11 cellular contexts compared by ENCODE assay signal in the genomic region with DNA sequence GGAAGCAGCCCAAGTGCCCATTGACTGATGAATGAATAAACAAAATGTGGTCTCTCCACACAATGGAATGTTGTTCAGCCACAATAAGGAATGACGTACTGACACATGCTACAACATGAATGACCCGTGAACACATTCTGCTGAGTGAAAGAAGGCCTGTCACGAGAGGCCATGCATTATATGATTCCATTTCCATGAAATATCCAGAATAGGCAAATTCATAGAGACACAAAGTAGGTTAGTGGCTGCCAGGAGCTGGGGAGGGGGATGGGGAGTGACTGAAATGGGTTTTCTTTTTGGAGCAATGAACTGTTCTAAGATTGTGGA. TPM values are rescaled to one million over a fixed set of nuclear protein-coding genes. Genes with fewer than 3 reads are reported as not detected.
DNase-seq lines count a peak whose midpoint lies in the region; ATAC-seq and TF ChIP-seq lines count a peak whose summit lies in the region.
"Had no signal": no experiment of that assay in that cellular context is flagged by ENCODE, and none has a peak within 500 bp of the region (broad histone marks: within the 10 kb centered on the region; RNA-seq: fewer than 3 reads in every experiment).

No MANE protein-coding gene starts in this region.

- H3K4me1 ChIP-seq in foreskin keratinocyte, result peaks cover 27% of the 10 kb centered on the region

- H3K27me3 ChIP-seq in foreskin keratinocyte, result no peaks in the 10 kb centered on the region

- H3K4me1 Mint-ChIP-seq in activated CD4-positive, alpha-beta memory T cell treated with anti-CD3 and anti-CD28 coated beads, Interleukin-2, amount 10 ng/mL, durations not matched to agents 7 days and 5 days, result peaks cover 9% of the 10 kb centered on the region

- H3K36me3 Mint-ChIP-seq in activated CD4-positive, alpha-beta memory T cell treated with anti-CD3 and anti-CD28 coated beads, Interleukin-2, amount 10 ng/mL, durations not matched to agents 7 days and 5 days (ENCODE audit: low read depth), result peaks cover 33% of the 10 kb centered on the region

- peak; percentile 89 for ATAC-seq in foreskin keratinocyte

- DNase-seq in ELR (ENCODE audit: low read depth) (peak; percentile 22), SK-MEL-5 (ENCODE audit: low read depth, low spot score) (peak; percentile 72), foreskin keratinocyte (peak; percentile 98 to 99), NCI-H345 (lab: John Stamatoyannopoulos, UW) (no peak)
- no peak for DNase-seq in central memory CD4-positive, alpha-beta T cell
- no peak for DNase-seq in stimulated activated CD4-positive, alpha-beta T cell treated with anti-CD3 and anti-CD28 coated beads, Interleukin-2, amount 100 ng/mL, for 48 hours
- DNase-seq in activated CD4-positive, alpha-beta memory T cell treated with anti-CD3 and anti-CD28 coated beads, Interleukin-2, amount 10 ng/mL, durations not matched to agents 7 days and 5 days, result no peak
- DNase-seq: activated CD4-positive, alpha-beta T cell treated with anti-CD3 and anti-CD28 coated beads, Interleukin-2, amount 50 U/mL, for 4 hours; GOT3; RPMI8226 had no signal

- no peak overlapping the region for H3K27ac Mint-ChIP-seq in activated CD4-positive, alpha-beta memory T cell treated with anti-CD3 and anti-CD28 coated beads, Interleukin-2, amount 10 ng/mL, durations not matched to agents 7 days and 5 days

- in situ Hi-C loops in SK-MEL-5 (cut with HindIII; ENCODE audit: low pct_unique_long_range_greater_than_20kb, low sequenced_read_pairs), result no loop called here

- H3K27me3 Mint-ChIP-seq in activated CD4-positive, alpha-beta memory T cell treated with anti-CD3 and anti-CD28 coated beads, Interleukin-2, amount 10 ng/mL, durations not matched to agents 7 days and 5 days, result no peaks in the 10 kb centered on the region

- no peak for TF ChIP-seq CTCF in foreskin keratinocyte (conservative IDR thresholded peaks at IDR 0.05)

- CTCF ChIA-PET in activated CD4-positive, alpha-beta memory T cell treated with anti-CD3 and anti-CD28 coated beads, Interleukin-2, amount 10 ng/mL, durations not matched to agents 7 days and 5 days (lab: Charles Lee), result interaction anchor here (1.4 kb wide), 1 partner anchor 8 kb away, joined by 3 read pairs; no protein-coding TSS in a partner anchor

- H3K9me3 Mint-ChIP-seq in activated CD4-positive, alpha-beta memory T cell treated with anti-CD3 and anti-CD28 coated beads, Interleukin-2, amount 10 ng/mL, durations not matched to agents 7 days and 5 days, result no peaks in the 10 kb centered on the region

- POLR2A ChIA-PET in activated CD4-positive, alpha-beta memory T cell treated with anti-CD3 and anti-CD28 coated beads, Interleukin-2, amount 10 ng/mL, durations not matched to agents 7 days and 5 days (lab: Charles Lee), result no interaction called here

- H3K4me3 Mint-ChIP-seq in activated CD4-positive, alpha-beta memory T cell treated with anti-CD3 and anti-CD28 coated beads, Interleukin-2, amount 10 ng/mL, durations not matched to agents 7 days and 5 days, result no peak overlapping the region

- H3K4me3 ChIP-seq in skin epidermis, result no peak overlapping the region

- H3K27ac ChIP-seq in foreskin keratinocyte (peak overlapping the region; percentile 90), skin epidermis (peak overlapping the region in 20 of 21 experiments; percentile 6 to 90 (median 68))

RNA-seq across cellular contexts. Expression of a gene that starts 41.4 kb away (rescaled TPM):
- total RNA-seq in SK-MEL-5 (2014; rRNA removed; shearing (Covaris generic)), result 39.2 and 43.1 TPM in 2 replicates
- 39.7 and 45.4 TPM in 2 replicates for polyA plus RNA-seq in SK-MEL-5 (2015; cell fraction: cytosol; rRNA removed)
- 24.2 and 31.5 TPM in 2 replicates for polyA plus RNA-seq in SK-MEL-5 (2015; cell fraction: nucleus; rRNA removed)
- 60.0 and 66.3 TPM in 2 replicates for total RNA-seq in foreskin keratinocyte
- 19.3 and 24.2 TPM in 2 replicates for polyA plus RNA-seq in foreskin keratinocyte
- 10 to 100 TPM; 27.0 to 28.2 TPM for total RNA-seq in activated CD4-positive, alpha-beta memory T cell treated with anti-CD3 and anti-CD28 coated beads, Interleukin-2, amount 10 ng/mL, durations not matched to agents 7 days and 5 days

RNA-seq across cellular contexts. Expression of a gene that starts 53.3 kb away (rescaled TPM):
- 14.8 and 17.9 TPM in 2 replicates for total RNA-seq in SK-MEL-5 (2014; rRNA removed; shearing (Covaris generic))
- 10.6 and 18.8 TPM in 2 replicates for polyA plus RNA-seq in SK-MEL-5 (2015; cell fraction: cytosol; rRNA removed)
- polyA plus RNA-seq in SK-MEL-5 (2015; cell fraction: nucleus; rRNA removed), result 20.2 and 21.1 TPM in 2 replicates
- 16.7 and 17.1 TPM in 2 replicates for total RNA-seq in foreskin keratinocyte
- 10.4 and 12.9 TPM in 2 replicates for polyA plus RNA-seq in foreskin keratinocyte
- 10 to 100 TPM; 11.4 to 11.5 TPM for total RNA-seq in activated CD4-positive, alpha-beta memory T cell treated with anti-CD3 and anti-CD28 coated beads, Interleukin-2, amount 10 ng/mL, durations not matched to agents 7 days and 5 days

Comparison
In these comparisons a context has a peak if more than half of its experiments do, and no peak if none do; other contexts are left out.
1. DNase-seq: peak in ELR (single experiment), SK-MEL-5 (single experiment) and foreskin keratinocyte (2 of 2); none in central memory CD4-positive, alpha-beta T cell (single experiment), stimulated activated CD4-positive, alpha-beta T cell treated with anti-CD3 and anti-CD28 coated beads, Interleukin-2, amount 100 ng/mL, for 48 hours (0 of 2), NCI-H345 (single experiment) and activated CD4-positive, alpha-beta memory T cell treated with anti-CD3 and anti-CD28 coated beads, Interleukin-2, amount 10 ng/mL, durations not matched to agents 7 days and 5 days (single experiment).